1 cellular context compared by ENCODE assay signal in genomic region chr6:19535351-19535750, GRCh38.
TF ChIP-seq lines count a peak whose summit lies in the region.

No MANE protein-coding gene starts in this region.

TF ChIP-seq in WTC11, 78 proteins besides CTCF, POLR2A, EP300 and RAD21 (continued from another document):
- TF ChIP-seq, protein P1, sequence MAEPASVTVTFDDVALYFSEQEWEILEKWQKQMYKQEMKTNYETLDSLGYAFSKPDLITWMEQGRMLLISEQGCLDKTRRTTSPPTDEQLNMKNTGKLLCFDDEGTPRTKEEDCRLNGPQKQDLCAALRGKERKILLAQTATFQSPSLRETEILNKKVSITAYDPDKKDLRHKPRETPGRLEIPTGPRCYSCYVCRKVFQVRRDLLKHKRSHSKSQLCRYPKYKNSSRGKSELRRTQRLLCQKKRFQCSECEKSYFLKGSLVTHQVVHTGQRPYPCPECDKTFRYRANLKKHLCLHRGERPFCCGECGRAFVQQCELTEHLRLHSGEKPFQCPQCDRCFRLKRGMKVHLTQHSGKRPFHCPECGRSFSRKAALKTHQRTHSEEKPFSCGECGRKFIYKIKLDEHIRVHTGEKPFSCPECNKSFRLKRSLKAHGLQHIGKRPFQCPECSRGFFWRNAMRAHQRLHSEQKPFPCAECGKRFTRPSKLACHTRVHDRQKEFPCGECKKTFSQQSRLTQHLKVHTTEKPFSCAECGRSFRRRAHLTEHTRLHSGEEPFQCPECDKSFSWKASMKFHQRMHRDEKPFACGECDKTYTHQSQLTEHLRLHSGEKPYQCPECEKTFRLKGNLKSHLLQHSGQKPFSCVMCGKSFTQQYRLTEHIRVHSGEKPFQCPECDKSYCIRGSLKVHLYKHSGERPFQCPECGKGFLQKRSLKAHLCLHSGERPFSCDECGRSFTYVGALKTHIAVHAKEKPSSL (CRISPR knock-in tag; conservative IDR thresholded peaks at IDR 0.05), result no peak
- TF ChIP-seq ERG (CRISPR knock-in tag; IDR thresholded peaks at IDR 0.05), result no peak
- TF ChIP-seq, protein P2, sequence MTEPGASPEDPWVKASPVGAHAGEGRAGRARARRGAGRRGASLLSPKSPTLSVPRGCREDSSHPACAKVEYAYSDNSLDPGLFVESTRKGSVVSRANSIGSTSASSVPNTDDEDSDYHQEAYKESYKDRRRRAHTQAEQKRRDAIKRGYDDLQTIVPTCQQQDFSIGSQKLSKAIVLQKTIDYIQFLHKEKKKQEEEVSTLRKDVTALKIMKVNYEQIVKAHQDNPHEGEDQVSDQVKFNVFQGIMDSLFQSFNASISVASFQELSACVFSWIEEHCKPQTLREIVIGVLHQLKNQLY (CRISPR knock-in tag; IDR thresholded peaks at IDR 0.05), result no peak
TF ChIP-seq in WTC11: peak in this region for 0.
